18 cellular contexts compared by ENCODE assay signal in genomic region chr3:171862993-171863521, GRCh38. TPM values are rescaled to one million over a fixed set of nuclear protein-coding genes. Genes with fewer than 3 reads are reported as not detected.
DNase-seq lines count a peak whose midpoint lies in the region; TF ChIP-seq lines count a peak whose summit lies in the region.
"Had no signal": no experiment of that assay in that cellular context is flagged by ENCODE, and none has a peak within 500 bp of the region (broad histone marks: within the 10 kb centered on the region; RNA-seq: fewer than 3 reads in every experiment).

No MANE protein-coding gene starts in this region.

- H3F3A ChIP-seq in smooth muscle cell (ENCODE audit: low read depth), result peaks cover 4% of the 10 kb centered on the region

- no TSS peak for BruUV-seq in Calu3 (replicated peaks; lab: Mats Ljungman, UMichigan)

- 53% methylated on average over 11 of the region's 11 CpGs for WGBS in smooth muscle cell (ENCODE audit: low lambda C conversion rate)

- DNase-seq in NCI-H146 (lab: John Stamatoyannopoulos, UW) (peak; percentile 12), NCI-H146 treated with DMSO at 0.1 percent for 48 hours (lab: John Stamatoyannopoulos, UW; ENCODE audit: unreplicated experiment) (no peak), chondrocyte (ENCODE audit: low spot score) (no peak), lung microvascular endothelial cell (ENCODE audit: low read depth in 2 of 2) (peak; percentile 79 to 94), smooth muscle cell (lab: John Stamatoyannopoulos, UW; ENCODE audit: unreplicated experiment) (no peak), Calu3 (no peak)
- no peak for DNase-seq in T-helper 2 cell treated with Interferon-gamma antibody and Interleukin-4, amounts not matched to agents 5 μg/mL and 100 μg/mL, for 36 hours (ENCODE audit: low spot score)
- no peak for DNase-seq in stimulated activated CD4-positive, alpha-beta T cell treated with anti-CD3 and anti-CD28 coated beads, Interleukin-4, amount 100 ng/mL, for 24 hours
- DNase-seq: activated CD4-positive, alpha-beta T cell treated with anti-CD3 and anti-CD28 coated beads for 36 hours; activated T-cell treated with anti-CD3 and anti-CD28 coated beads, Interleukin-2, amount 50 U/mL, for 48 hours; Caco-2; hippocampal formation; NCI-H2081; retina; SW 1271 had no signal

- H3K4me2 ChIP-seq in smooth muscle cell, result peak overlapping the region; percentile 49

- peak overlapping the region; percentile 25 for H3K4me3 Mint-ChIP-seq in chondrocyte (ENCODE audit: unreplicated experiment)
- H3K4me3 Mint-ChIP-seq in Calu3 (ENCODE audit: low read depth, unreplicated experiment), result no peak overlapping the region
- H3K4me3 Mint-ChIP-seq in T-helper 2 cell treated with Interferon-gamma antibody and Interleukin-4, amounts not matched to agents 5 μg/mL and 100 μg/mL, for 36 hours, result no peak overlapping the region
- H3K4me3 Mint-ChIP-seq: activated CD4-positive, alpha-beta T cell treated with anti-CD3 and anti-CD28 coated beads for 36 hours had no signal

- peak overlapping the region; percentile 28 for H2AFZ ChIP-seq in smooth muscle cell (ENCODE audit: low read depth)

- TF ChIP-seq CTCF in chondrocyte (IDR thresholded peaks at IDR 0.05) (no peak), smooth muscle cell (IDR thresholded peaks at IDR 0.05; ENCODE audit: borderline replicate concordance, insufficient read depth, poor library complexity, severe bottlenecking) (no peak), Calu3 (IDR thresholded peaks at IDR 0.05; ENCODE audit: unreplicated experiment) (no peak)

- no peaks in the 10 kb centered on the region for H3K79me2 ChIP-seq in smooth muscle cell (ENCODE audit: low read depth)

- no peaks in the 10 kb centered on the region for H3K27me3 ChIP-seq in smooth muscle cell (ENCODE audit: low read depth)
- H3K27me3 ChIP-seq: ascending aorta had no signal

- no peaks in the 10 kb centered on the region for H3K36me3 Mint-ChIP-seq in chondrocyte (ENCODE audit: low read depth)
- no peaks in the 10 kb centered on the region for H3K36me3 Mint-ChIP-seq in Calu3 (ENCODE audit: insufficient read depth, unreplicated experiment)
- no peaks in the 10 kb centered on the region for H3K36me3 Mint-ChIP-seq in T-helper 2 cell treated with Interferon-gamma antibody and Interleukin-4, amounts not matched to agents 5 μg/mL and 100 μg/mL, for 36 hours (ENCODE audit: low read depth)

- peaks cover 10% of the 10 kb centered on the region for H3K4me1 ChIP-seq in smooth muscle cell (ENCODE audit: low read depth)
- H3K4me1 ChIP-seq: Caco-2 had no signal

- no peaks in the 10 kb centered on the region for H3K36me3 ChIP-seq in smooth muscle cell (ENCODE audit: low read depth)
- H3K36me3 ChIP-seq: ascending aorta had no signal

- H3K9me3 Mint-ChIP-seq in chondrocyte (ENCODE audit: low read depth), result no peaks in the 10 kb centered on the region
- peaks cover 4% of the 10 kb centered on the region for H3K9me3 Mint-ChIP-seq in Calu3 (ENCODE audit: low read depth, unreplicated experiment)
- H3K9me3 Mint-ChIP-seq in T-helper 2 cell treated with Interferon-gamma antibody and Interleukin-4, amounts not matched to agents 5 μg/mL and 100 μg/mL, for 36 hours, result no peaks in the 10 kb centered on the region

- H3K9ac ChIP-seq in smooth muscle cell (ENCODE audit: low read depth), result no peak overlapping the region

- peak overlapping the region; percentile 74 for H3K27ac Mint-ChIP-seq in chondrocyte (ENCODE audit: unreplicated experiment)
- H3K27ac Mint-ChIP-seq in Calu3 (ENCODE audit: unreplicated experiment), result no peak overlapping the region
- no peak overlapping the region for H3K27ac Mint-ChIP-seq in T-helper 2 cell treated with Interferon-gamma antibody and Interleukin-4, amounts not matched to agents 5 μg/mL and 100 μg/mL, for 36 hours
- H3K27ac Mint-ChIP-seq: activated CD4-positive, alpha-beta T cell treated with anti-CD3 and anti-CD28 coated beads for 36 hours had no signal

- no peaks in the 10 kb centered on the region for H3K9me3 ChIP-seq in smooth muscle cell (replicated peaks; ENCODE audit: low read depth)
- H3K9me3 ChIP-seq: ascending aorta, Caco-2 had no signal

- H3K4me1 Mint-ChIP-seq in chondrocyte (ENCODE audit: low read depth) (peaks cover 30% of the 10 kb centered on the region), Calu3 (ENCODE audit: low read depth, unreplicated experiment) (peaks cover 7% of the 10 kb centered on the region)
- H3K4me1 Mint-ChIP-seq in T-helper 2 cell treated with Interferon-gamma antibody and Interleukin-4, amounts not matched to agents 5 μg/mL and 100 μg/mL, for 36 hours (ENCODE audit: low read depth), result peaks cover 4% of the 10 kb centered on the region
- H3K4me1 Mint-ChIP-seq: activated CD4-positive, alpha-beta T cell treated with anti-CD3 and anti-CD28 coated beads for 36 hours had no signal

- peak overlapping the region; percentile 8 for H3K27ac ChIP-seq in smooth muscle cell (ENCODE audit: low read depth)
- H3K27ac ChIP-seq: 22Rv1, ascending aorta had no signal

- no peak overlapping the region for H3K4me3 ChIP-seq in smooth muscle cell
- H3K4me3 ChIP-seq: ascending aorta had no signal

- intact Hi-C loops in Calu3 (cut with micrococcal nuclease; ENCODE audit: unreplicated experiment), result no loop called here

- no peaks in the 10 kb centered on the region for H3K27me3 Mint-ChIP-seq in chondrocyte (ENCODE audit: low read depth)
- no peaks in the 10 kb centered on the region for H3K27me3 Mint-ChIP-seq in Calu3 (ENCODE audit: unreplicated experiment)
- H3K27me3 Mint-ChIP-seq in T-helper 2 cell treated with Interferon-gamma antibody and Interleukin-4, amounts not matched to agents 5 μg/mL and 100 μg/mL, for 36 hours (ENCODE audit: low read depth), result peaks cover 13% of the 10 kb centered on the region
- H3K27me3 Mint-ChIP-seq: activated CD4-positive, alpha-beta T cell treated with anti-CD3 and anti-CD28 coated beads for 36 hours had no signal

- CTCF ChIA-PET in Calu3 (lab: Charles Lee), result no interaction called here

- no peaks in the 10 kb centered on the region for H4K20me1 ChIP-seq in smooth muscle cell (ENCODE audit: low read depth)

RNA-seq across cellular contexts. Expression of gene TMEM212, which starts 19.9 kb away (rescaled TPM):
- total RNA-seq in chondrocyte (not detected in 3 replicates), lung microvascular endothelial cell (not detected in 2 replicates), smooth muscle cell (not detected in 2 replicates), Calu3 (2022) (not detected in 2 replicates)
- polyA plus RNA-seq in smooth muscle cell, result not detected in 2 replicates
- total RNA-seq: activated CD4-positive, alpha-beta T cell treated with anti-CD3 and anti-CD28 coated beads for 36 hours; ascending aorta; Caco-2; mesenteric fat pad had no signal

RNA-seq across cellular contexts. Expression of gene PLD1, which starts 52.8 kb away (rescaled TPM):
- total RNA-seq in chondrocyte (14.7 to 17.0 TPM (median 16.4 TPM) in 3 replicates), lung microvascular endothelial cell (52.2 and 62.1 TPM in 2 replicates), smooth muscle cell (33.8 and 36.1 TPM in 2 replicates), Calu3 (2022) (58.5 and 61.2 TPM in 2 replicates)
- 15.2 and 15.6 TPM in 2 replicates for polyA plus RNA-seq in smooth muscle cell

Comparison
In these comparisons a context has a peak if more than half of its experiments do, and no peak if none do; other contexts are left out.
1. DNase-seq: peak in NCI-H146 (single experiment) and lung microvascular endothelial cell (2 of 2); none in NCI-H146 treated with DMSO at 0.1 percent for 48 hours (single experiment), chondrocyte (single experiment), smooth muscle cell (single experiment), Calu3 (single experiment), T-helper 2 cell treated with Interferon-gamma antibody and Interleukin-4, amounts not matched to agents 5 μg/mL and 100 μg/mL, for 36 hours (single experiment) and stimulated activated CD4-positive, alpha-beta T cell treated with anti-CD3 and anti-CD28 coated beads, Interleukin-4, amount 100 ng/mL, for 24 hours (single experiment).